In the genomic region with DNA sequence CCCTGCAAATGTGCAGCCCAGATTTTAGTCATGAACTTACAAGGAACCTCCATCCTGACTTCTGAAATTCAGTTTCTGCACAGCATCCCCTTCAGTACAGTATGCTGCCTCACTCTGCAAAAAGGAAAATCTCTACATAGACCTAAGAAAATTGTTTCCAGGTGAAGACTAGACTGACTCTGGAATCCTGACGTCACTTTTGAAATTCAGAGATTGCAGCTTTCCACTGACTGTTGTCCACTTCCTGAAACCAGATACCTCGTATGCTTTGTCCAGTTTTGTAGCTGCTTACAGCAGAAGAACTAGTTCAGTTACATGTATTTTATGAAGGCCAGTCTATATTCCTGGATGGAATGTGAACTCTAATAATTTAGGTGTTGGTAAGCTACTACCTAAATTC, we compare ENCODE assay signal across 28 cellular contexts.
"Had no signal": no experiment of that assay in that cellular context is flagged by ENCODE, and none has a peak within 500 bp of the region (broad histone marks: within the 10 kb centered on the region; RNA-seq: fewer than 3 reads in every experiment).

No MANE protein-coding gene starts in this region.

- H3K27ac ChIP-seq: brain microvascular endothelial cell, VCaP had no signal

- DNase-seq: activated B cell treated with CpG ODN at 0.5 μM for 24 hours; activated CD4-positive, alpha-beta memory T cell treated with anti-CD3 and anti-CD28 coated beads for 36 hours; activated CD4-positive, alpha-beta T cell treated with anti-CD3 and anti-CD28 coated beads for 4 hours; activated CD4-positive, alpha-beta T cell treated with anti-CD3 and anti-CD28 coated beads, Interleukin-2, amount 50 U/mL, for 1 hour; activated CD4-positive, CD25-positive, alpha-beta regulatory T cell treated with anti-CD3 and anti-CD28 coated beads, Interleukin-2, amount 50 U/mL, for 72 hours; activated CD8-positive, alpha-beta memory T cell treated with anti-CD3 and anti-CD28 coated beads, Interleukin-2, amount 50 U/mL, for 4 hours; activated effector memory CD4-positive, alpha-beta T cell treated with Interleukin-2 at 50 U/mL for 16 hours; activated naive CD4-positive, alpha-beta T cell treated with anti-CD3 and anti-CD28 coated beads, Interleukin-2, amount 10 ng/mL, durations not matched to agents 7 days and 5 days; activated naive CD8-positive, alpha-beta T cell treated with anti-CD3 and anti-CD28 coated beads, Interleukin-2, amount 50 U/mL, for 24 hours; activated T-cell treated with anti-CD3 and anti-CD28 coated beads, Interleukin-2, amount 50 U/mL, for 48 hours; anterior cingulate cortex; brain microvascular endothelial cell; central memory CD4-positive, alpha-beta T cell; MM.1S; MV-4-11; NCI-H1092; NCI-H1436 treated with DMSO at 0.1 percent for 48 hours; NCI-H1694 treated with DMSO at 0.1 percent for 48 hours; NCI-H2029; NCI-H345; NCI-H524 treated with DMSO at 0.1 percent for 48 hours; SHP77 treated with DMSO at 0.1 percent for 48 hours; SW 1271; T-helper 1 cell; T-helper 2 cell; T-helper 9 cell had no signal

- H3K27me3 ChIP-seq: brain microvascular endothelial cell had no signal

- ATAC-seq: activated naive CD8-positive, alpha-beta T cell treated with anti-CD3 and anti-CD28 coated beads, Interleukin-2, amount 50 U/mL, for 24 hours; Panc1 had no signal

- H3K36me3 ChIP-seq: brain microvascular endothelial cell had no signal
